Comparison of ENCODE assay signal across 10 cellular contexts in the genomic region with DNA sequence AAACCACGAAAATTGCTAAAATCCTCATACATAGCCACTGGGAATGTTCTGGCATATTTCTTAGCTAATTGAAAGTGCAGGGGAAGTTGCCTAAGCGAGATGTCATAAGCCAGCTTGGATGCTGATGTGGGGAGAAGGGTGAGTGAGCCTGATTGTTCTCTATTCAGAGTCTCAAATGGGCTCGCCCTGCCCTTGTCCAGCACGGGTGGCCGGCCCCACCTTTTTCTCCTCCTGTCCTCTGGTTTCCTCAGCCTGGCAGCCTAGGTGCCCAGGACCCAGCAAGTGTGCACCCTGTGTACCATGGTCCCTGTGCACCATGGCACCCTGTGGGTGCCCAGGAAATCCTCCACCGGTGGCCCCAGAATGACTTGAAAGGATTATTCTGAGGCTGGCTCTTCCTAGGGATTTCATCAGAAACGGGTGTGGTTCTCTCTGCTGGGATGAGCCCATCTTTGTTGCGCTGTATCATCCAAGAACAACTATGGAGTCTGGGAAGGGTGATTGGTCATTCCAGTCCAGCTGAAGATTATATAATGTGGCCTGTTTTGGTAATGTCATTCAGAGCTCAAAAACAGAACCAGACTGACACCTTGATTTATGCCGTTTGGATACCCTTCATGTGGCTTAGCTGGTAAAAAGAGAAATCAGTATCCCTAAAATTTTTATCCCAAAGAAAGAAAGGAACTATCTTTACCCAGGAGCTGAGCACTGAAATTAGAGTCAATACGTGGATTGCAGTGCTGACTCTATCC.
DNase-seq lines count a peak whose midpoint lies in the region; ATAC-seq and TF ChIP-seq lines count a peak whose summit lies in the region.
"Had no signal": no experiment of that assay in that cellular context is flagged by ENCODE, and none has a peak within 500 bp of the region (broad histone marks: within the 10 kb centered on the region; RNA-seq: fewer than 3 reads in every experiment).

No MANE protein-coding gene starts in this region.

- no peaks in the 10 kb centered on the region for H3K36me3 ChIP-seq in gastrocnemius medialis
- H3K36me3 ChIP-seq: HAP-1 had no signal

- intact Hi-C loops in gastrocnemius medialis (cut with DNase I; ENCODE audit: low total_unique reads) = loop anchor here (5.0 kb wide), 2 partner anchors 86 to 224 kb away; no protein-coding TSS in a partner anchor

- ATAC-seq in gastrocnemius medialis = peak in 1 of 2 donors; percentile 17
- no peak for ATAC-seq in omental fat pad (ENCODE audit: low FRiP score)
- ATAC-seq in esophagus mucosa = no peak

- peak; percentile 52 for DNase-seq in GM04503 (ENCODE audit: low read depth)
- DNase-seq in SW480 (ENCODE audit: low spot score) = peak; percentile 64
- DNase-seq in fibroblast of peridontal ligament (ENCODE audit: extremely low read depth) = peak; percentile 68
- DNase-seq in gastrocnemius medialis = peak in 1 of 2 donors; percentile 55
- DNase-seq in omental fat pad (ENCODE audit: low spot score) = no peak
- DNase-seq in G401 (ENCODE audit: low spot score) = no peak
- DNase-seq in NCI-H2029 (lab: John Stamatoyannopoulos, UW) = no peak

- TF ChIP-seq CTCF in gastrocnemius medialis (IDR thresholded peaks at IDR 0.05 in 4 of 5, conservative IDR thresholded peaks at IDR 0.05 in 1 of 5) = no peak
- no peak for TF ChIP-seq CTCF in omental fat pad (IDR thresholded peaks at IDR 0.05)

- in situ Hi-C loops in gastrocnemius medialis (cut with MboI; ENCODE audit: low sequenced_read_pairs in 4 of 4) (loop anchor here in 1 of 4 donors (10.0 kb wide), 1 partner anchor 104 kb away; no protein-coding TSS in a partner anchor), G401 (cut with HindIII; ENCODE audit: low sequenced_read_pairs) (no loop called here)

- no peak for TF ChIP-seq POLR2A in gastrocnemius medialis (IDR thresholded peaks at IDR 0.05)

- H3K4me3 ChIP-seq in gastrocnemius medialis = no peak overlapping the region
- H3K4me3 ChIP-seq: HAP-1 had no signal

- H3K27ac ChIP-seq in gastrocnemius medialis = peak overlapping the region; percentile 80 to 89 (median 86)
- H3K27ac ChIP-seq: VCaP had no signal

- peaks cover 48 to 59% of the 10 kb centered on the region in 2 donors for H3K4me1 ChIP-seq in gastrocnemius medialis
- H3K4me1 ChIP-seq: HAP-1 had no signal

- H3K9me3 ChIP-seq in gastrocnemius medialis = no peaks in the 10 kb centered on the region
- H3K9me3 ChIP-seq: HAP-1 had no signal

- H3K27me3 ChIP-seq in gastrocnemius medialis = no peaks in the 10 kb centered on the region

Comparison
In these comparisons a context has a peak if more than half of its experiments do, and no peak if none do; other contexts are left out.
1. DNase-seq: peak in GM04503 (single experiment), SW480 (single experiment) and fibroblast of peridontal ligament (single experiment); none in omental fat pad (single experiment), G401 (single experiment) and NCI-H2029 (single experiment).